8 cellular contexts compared by ENCODE assay signal in genomic region chr11:65134952-65135632, GRCh38. TPM values are rescaled to one million over a fixed set of nuclear protein-coding genes. Genes with fewer than 3 reads are reported as not detected.
DNase-seq lines count a peak whose midpoint lies in the region; ATAC-seq and TF ChIP-seq lines count a peak whose summit lies in the region.

No MANE protein-coding gene starts in this region.

- no peaks in the 10 kb centered on the region for H3K27me3 Mint-ChIP-seq in activated naive CD8-positive, alpha-beta T cell treated with anti-CD3 and anti-CD28 coated beads, Interleukin-2, amount 10 ng/mL, durations not matched to agents 7 days and 5 days
- H3K27me3 Mint-ChIP-seq in osteocyte (ENCODE audit: unreplicated experiment) (peaks cover 6% of the 10 kb centered on the region), type B pancreatic cell (peaks cover 3% of the 10 kb centered on the region)

- peaks cover 29% of the 10 kb centered on the region for H3K4me1 Mint-ChIP-seq in activated naive CD8-positive, alpha-beta T cell treated with anti-CD3 and anti-CD28 coated beads, Interleukin-2, amount 10 ng/mL, durations not matched to agents 7 days and 5 days
- H3K4me1 Mint-ChIP-seq in osteocyte (ENCODE audit: unreplicated experiment), result peaks cover 24% of the 10 kb centered on the region
- H3K4me1 Mint-ChIP-seq in type B pancreatic cell (ENCODE audit: unreplicated experiment), result peaks cover 22% of the 10 kb centered on the region

- no peak for TF ChIP-seq CTCF in GM10248 (IDR thresholded peaks at IDR 0.05; ENCODE audit: control extremely low read depth, extremely low read depth, low read depth, missing control alignments)
- no peak for TF ChIP-seq CTCF in osteocyte (IDR thresholded peaks at IDR 0.05)
- TF ChIP-seq CTCF in type B pancreatic cell (conservative IDR thresholded peaks at IDR 0.05), result no peak

- intact Hi-C loops in head of caudate nucleus (cut with DNase I), result no loop called here

- CTCF ChIA-PET in GM10248 (lab: Yijun Ruan, JAX), result interaction anchor here (1.0 to 4.6 kb wide), 12 partner anchors 10 to 195 kb away, joined by 3 to 22 read pairs (median 5); partner anchors contain the start of genes CAPN1, FAU, MRPL49 and TM7SF2

- POLR2A ChIA-PET in GM10248 (lab: Yijun Ruan, JAX), result interaction anchor here (0.5 to 2.9 kb wide), 7 partner anchors 9 to 845 kb away, joined by 3 to 10 read pairs (median 3); partner anchors contain the start of genes FAU and MRPL49
- POLR2A ChIA-PET in activated naive CD8-positive, alpha-beta T cell treated with anti-CD3 and anti-CD28 coated beads, Interleukin-2, amount 10 ng/mL, durations not matched to agents 7 days and 5 days (lab: Charles Lee), result interaction anchor here (0.6 to 3.8 kb wide), 20 partner anchors 10 to 364 kb away, joined by 3 to 62 read pairs (median 4); partner anchors contain the start of genes ARL2, CAPN1, DPF2 and FAU

- ATAC-seq in HG02623 (IDR thresholded peaks at IDR 0.05; ENCODE audit: unreplicated experiment) (peak; percentile 52), SK-N-SH treated with all-trans-retinoic acid at 6 μM for 48 hours (peak; percentile 91)
- peak; percentile 91 for ATAC-seq in activated naive CD8-positive, alpha-beta T cell treated with anti-CD3 and anti-CD28 coated beads, Interleukin-2, amount 10 ng/mL, durations not matched to agents 7 days and 5 days (ENCODE audit: low read depth)

- no peaks in the 10 kb centered on the region for H3K9me3 Mint-ChIP-seq in activated naive CD8-positive, alpha-beta T cell treated with anti-CD3 and anti-CD28 coated beads, Interleukin-2, amount 10 ng/mL, durations not matched to agents 7 days and 5 days
- H3K9me3 Mint-ChIP-seq in osteocyte (ENCODE audit: unreplicated experiment) (no peaks in the 10 kb centered on the region), type B pancreatic cell (no peaks in the 10 kb centered on the region)

- DNase-seq in GM10248 (ENCODE audit: extremely low spot score) (peak; percentile 95), NCI-H1092 treated with DMSO at 0.1 percent for 48 hours (lab: John Stamatoyannopoulos, UW) (peak; percentile 100), head of caudate nucleus (peak; percentile 69 to 95 (median 86)), osteocyte (ENCODE audit: extremely low spot score, unreplicated experiment) (peak; percentile 92), type B pancreatic cell (ENCODE audit: extremely low spot score, unreplicated experiment) (peak; percentile 83)
- DNase-seq in activated naive CD8-positive, alpha-beta T cell treated with anti-CD3 and anti-CD28 coated beads, Interleukin-2, amount 10 ng/mL, durations not matched to agents 7 days and 5 days, result peak; percentile 76

- H3K27ac Mint-ChIP-seq in activated naive CD8-positive, alpha-beta T cell treated with anti-CD3 and anti-CD28 coated beads, Interleukin-2, amount 10 ng/mL, durations not matched to agents 7 days and 5 days, result peak overlapping the region; percentile 100
- H3K27ac Mint-ChIP-seq in osteocyte (ENCODE audit: unreplicated experiment) (peak overlapping the region; percentile 100), type B pancreatic cell (peak overlapping the region; percentile 100)

- peaks cover 4% of the 10 kb centered on the region for H3K36me3 Mint-ChIP-seq in activated naive CD8-positive, alpha-beta T cell treated with anti-CD3 and anti-CD28 coated beads, Interleukin-2, amount 10 ng/mL, durations not matched to agents 7 days and 5 days
- H3K36me3 Mint-ChIP-seq in osteocyte (ENCODE audit: unreplicated experiment), result peaks cover 5% of the 10 kb centered on the region
- no peaks in the 10 kb centered on the region for H3K36me3 Mint-ChIP-seq in type B pancreatic cell

- peak overlapping the region; percentile 99 for H3K4me3 Mint-ChIP-seq in activated naive CD8-positive, alpha-beta T cell treated with anti-CD3 and anti-CD28 coated beads, Interleukin-2, amount 10 ng/mL, durations not matched to agents 7 days and 5 days
- H3K4me3 Mint-ChIP-seq in osteocyte (ENCODE audit: unreplicated experiment), result peak overlapping the region; percentile 97
- peak overlapping the region; percentile 97 for H3K4me3 Mint-ChIP-seq in type B pancreatic cell

TF ChIP-seq in SK-N-SH treated with all-trans-retinoic acid at 6 μM for 48 hours, 23 proteins besides CTCF, POLR2A, EP300 and RAD21 (continues in another document):
- no peak for TF ChIP-seq POU6F1 (CRISPR knock-in tag; IDR thresholded peaks at IDR 0.05; ENCODE audit: borderline replicate concordance, low read depth)
- TF ChIP-seq TCF4 (CRISPR knock-in tag; IDR thresholded peaks at IDR 0.05; ENCODE audit: borderline replicate concordance), result no peak; the same call in 1 of the 2 replicates
- TF ChIP-seq CSRNP3 (CRISPR knock-in tag; IDR thresholded peaks at IDR 0.05), result no peak
- no peak for TF ChIP-seq CSDC2 (CRISPR knock-in tag; IDR thresholded peaks at IDR 0.05)
- no peak for TF ChIP-seq ZC3H10 (CRISPR knock-in tag; IDR thresholded peaks at IDR 0.05)
- no peak for TF ChIP-seq TSHZ2 (CRISPR knock-in tag; IDR thresholded peaks at IDR 0.05)
- TF ChIP-seq ARNTL (CRISPR knock-in tag; IDR thresholded peaks at IDR 0.05; ENCODE audit: borderline replicate concordance, low read depth), result no peak
- no peak for TF ChIP-seq ZNF70 (CRISPR knock-in tag; IDR thresholded peaks at IDR 0.05)
- TF ChIP-seq ZFP30 (CRISPR knock-in tag; IDR thresholded peaks at IDR 0.05), result no peak

RNA-seq across cellular contexts. Expression of gene SYVN1, which starts 0.8 kb away (rescaled TPM):
- 10 to 100 TPM; 43.4 to 45.1 TPM for total RNA-seq in activated naive CD8-positive, alpha-beta T cell treated with anti-CD3 and anti-CD28 coated beads, Interleukin-2, amount 10 ng/mL, durations not matched to agents 7 days and 5 days
- total RNA-seq in osteocyte (53.6 and 57.1 TPM in 2 replicates), type B pancreatic cell (ENCODE audit: low replicate concordance) (48.6 and 50.6 TPM in 2 replicates)

RNA-seq across cellular contexts. Expression of gene MRPL49, which starts 13.0 kb away (rescaled TPM):
- total RNA-seq in activated naive CD8-positive, alpha-beta T cell treated with anti-CD3 and anti-CD28 coated beads, Interleukin-2, amount 10 ng/mL, durations not matched to agents 7 days and 5 days, result 10 to 100 TPM; 50.7 to 53.6 TPM
- total RNA-seq in osteocyte (41.0 and 43.5 TPM in 2 replicates), type B pancreatic cell (ENCODE audit: low replicate concordance) (49.1 and 54.8 TPM in 2 replicates)

RNA-seq across cellular contexts. Expression of gene FAU, which starts 13.2 kb away (rescaled TPM):
- 1,000 to 10,000 TPM; 1,110 to 1,162 TPM for total RNA-seq in activated naive CD8-positive, alpha-beta T cell treated with anti-CD3 and anti-CD28 coated beads, Interleukin-2, amount 10 ng/mL, durations not matched to agents 7 days and 5 days
- 734 and 738 TPM in 2 replicates for total RNA-seq in osteocyte
- 758 and 795 TPM in 2 replicates for total RNA-seq in type B pancreatic cell (ENCODE audit: low replicate concordance)

RNA-seq across cellular contexts. Expression of gene ZNHIT2, which starts 17.6 kb away (rescaled TPM):
- 10 to 100 TPM; 11.1 to 11.9 TPM for total RNA-seq in activated naive CD8-positive, alpha-beta T cell treated with anti-CD3 and anti-CD28 coated beads, Interleukin-2, amount 10 ng/mL, durations not matched to agents 7 days and 5 days
- total RNA-seq in osteocyte (9.0 and 9.8 TPM in 2 replicates), type B pancreatic cell (ENCODE audit: low replicate concordance) (11.4 and 12.2 TPM in 2 replicates)

RNA-seq across cellular contexts. Expression of gene TM7SF2, which starts 23.4 kb away (rescaled TPM):
- total RNA-seq in activated naive CD8-positive, alpha-beta T cell treated with anti-CD3 and anti-CD28 coated beads, Interleukin-2, amount 10 ng/mL, durations not matched to agents 7 days and 5 days, result 10 to 100 TPM; 26.1 to 26.2 TPM
- total RNA-seq in osteocyte (13.6 and 18.3 TPM in 2 replicates), type B pancreatic cell (ENCODE audit: low replicate concordance) (52.2 and 61.3 TPM in 2 replicates)

Comparison
In these comparisons a context has a peak if more than half of its experiments do, and no peak if none do; other contexts are left out.
1. Peak in every context shown above with its lines: DNase-seq and ATAC-seq.